Comparison of ENCODE assay signal across 1 cellular context in the genomic region with DNA sequence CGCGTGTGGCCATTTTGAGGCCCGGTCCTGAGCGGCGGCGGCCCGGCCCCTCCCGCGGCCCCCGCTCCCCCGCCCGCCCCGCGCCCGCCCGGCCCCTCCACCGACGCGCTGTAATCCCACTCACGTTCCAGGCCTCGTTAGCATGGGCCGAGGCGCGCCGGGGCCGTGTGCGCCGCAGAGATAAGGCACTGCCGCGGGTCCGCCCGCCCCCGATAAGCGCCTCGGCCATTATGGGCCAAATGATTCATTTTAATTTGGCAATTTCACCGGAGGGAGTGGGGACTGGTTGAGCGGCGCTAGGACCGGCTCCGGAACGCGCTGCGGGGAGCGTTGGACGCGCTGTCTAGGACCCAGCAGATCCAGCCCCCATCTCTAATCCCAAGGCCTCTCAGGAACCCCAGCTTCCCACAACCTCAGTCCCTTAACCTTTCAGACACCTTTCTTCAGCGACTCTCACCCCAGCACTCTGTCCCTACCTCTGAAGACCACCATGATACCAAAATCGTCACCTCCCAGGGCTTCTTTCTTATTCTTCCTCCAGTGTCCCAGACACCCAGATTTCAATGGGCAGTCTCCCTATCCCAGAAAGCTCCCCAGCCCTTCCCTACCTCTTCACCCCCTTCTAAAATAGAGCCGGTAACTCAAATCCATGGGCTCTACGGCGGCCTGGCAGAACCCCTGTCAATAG.
TF ChIP-seq lines count a peak whose summit lies in the region.

TSS of gene TAL1 (minus strand) at position 39 of the 688 bp plus-strand sequence. CDS start 6,337 bp downstream, outside the sequence.

TF ChIP-seq in K562, 482 proteins besides CTCF, POLR2A, EP300 and RAD21 (continued from another document and continues in another):
- no peak for TF ChIP-seq CTCFL (IDR thresholded peaks at IDR 0.05; ENCODE audit: borderline replicate concordance, insufficient read depth, low read depth, low read length, poor library complexity, severe bottlenecking)
- TF ChIP-seq, protein P1, sequence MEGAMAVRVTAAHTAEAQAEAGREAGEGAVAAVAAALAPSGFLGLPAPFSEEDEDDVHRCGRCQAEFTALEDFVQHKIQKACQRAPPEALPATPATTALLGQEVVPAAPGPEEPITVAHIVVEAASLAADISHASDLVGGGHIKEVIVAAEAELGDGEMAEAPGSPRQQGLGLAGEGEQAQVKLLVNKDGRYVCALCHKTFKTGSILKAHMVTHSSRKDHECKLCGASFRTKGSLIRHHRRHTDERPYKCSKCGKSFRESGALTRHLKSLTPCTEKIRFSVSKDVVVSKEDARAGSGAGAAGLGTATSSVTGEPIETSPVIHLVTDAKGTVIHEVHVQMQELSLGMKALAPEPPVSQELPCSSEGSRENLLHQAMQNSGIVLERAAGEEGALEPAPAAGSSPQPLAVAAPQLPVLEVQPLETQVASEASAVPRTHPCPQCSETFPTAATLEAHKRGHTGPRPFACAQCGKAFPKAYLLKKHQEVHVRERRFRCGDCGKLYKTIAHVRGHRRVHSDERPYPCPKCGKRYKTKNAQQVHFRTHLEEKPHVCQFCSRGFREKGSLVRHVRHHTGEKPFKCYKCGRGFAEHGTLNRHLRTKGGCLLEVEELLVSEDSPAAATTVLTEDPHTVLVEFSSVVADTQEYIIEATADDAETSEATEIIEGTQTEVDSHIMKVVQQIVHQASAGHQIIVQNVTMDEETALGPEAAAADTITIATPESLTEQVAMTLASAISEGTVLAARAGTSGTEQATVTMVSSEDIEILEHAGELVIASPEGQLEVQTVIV (CRISPR knock-in tag; IDR thresholded peaks at IDR 0.05; ENCODE audit: borderline replicate concordance): no peak
- no peak for TF ChIP-seq CBX2 (IDR thresholded peaks at IDR 0.05; ENCODE audit: insufficient read depth, low read length, poor library complexity, severe bottlenecking)
- no peak for TF ChIP-seq ZNF707 (CRISPR knock-in tag; conservative IDR thresholded peaks at IDR 0.05)
- TF ChIP-seq MCM7 (IDR thresholded peaks at IDR 0.05): no peak
- no peak for TF ChIP-seq KLF10 (CRISPR knock-in tag; IDR thresholded peaks at IDR 0.05)
- TF ChIP-seq ZNF354B (CRISPR knock-in tag; IDR thresholded peaks at IDR 0.05): no peak
- TF ChIP-seq ZNF398 (CRISPR knock-in tag; IDR thresholded peaks at IDR 0.05): no peak
- TF ChIP-seq DMBX1 (CRISPR knock-in tag; IDR thresholded peaks at IDR 0.05; ENCODE audit: borderline replicate concordance): peak; percentile 81; the same call in 1 of the 2 replicates
- peak; percentile 67 to 98 for TF ChIP-seq RCOR1 (IDR thresholded peaks at IDR 0.05; ENCODE audit: borderline replicate concordance in 1 of 2, low read depth in 2 of 2, low read length in 2 of 2)
- no peak for TF ChIP-seq ZFP1 (CRISPR knock-in tag; IDR thresholded peaks at IDR 0.05)
- no peak for TF ChIP-seq GTF2B (IDR thresholded peaks at IDR 0.05; ENCODE audit: extremely low read depth, insufficient read length)
- TF ChIP-seq CGGBP1 (CRISPR knock-in tag; IDR thresholded peaks at IDR 0.05): no peak
- TF ChIP-seq, protein P2, sequence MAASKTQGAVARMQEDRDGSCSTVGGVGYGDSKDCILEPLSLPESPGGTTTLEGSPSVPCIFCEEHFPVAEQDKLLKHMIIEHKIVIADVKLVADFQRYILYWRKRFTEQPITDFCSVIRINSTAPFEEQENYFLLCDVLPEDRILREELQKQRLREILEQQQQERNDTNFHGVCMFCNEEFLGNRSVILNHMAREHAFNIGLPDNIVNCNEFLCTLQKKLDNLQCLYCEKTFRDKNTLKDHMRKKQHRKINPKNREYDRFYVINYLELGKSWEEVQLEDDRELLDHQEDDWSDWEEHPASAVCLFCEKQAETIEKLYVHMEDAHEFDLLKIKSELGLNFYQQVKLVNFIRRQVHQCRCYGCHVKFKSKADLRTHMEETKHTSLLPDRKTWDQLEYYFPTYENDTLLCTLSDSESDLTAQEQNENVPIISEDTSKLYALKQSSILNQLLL (CRISPR knock-in tag; IDR thresholded peaks at IDR 0.05; ENCODE audit: borderline replicate concordance): no peak
- TF ChIP-seq ZFPM2 (CRISPR knock-in tag; IDR thresholded peaks at IDR 0.05): no peak
- TF ChIP-seq FOXJ3 (CRISPR knock-in tag; IDR thresholded peaks at IDR 0.05): no peak
- no peak for TF ChIP-seq SPI1 (IDR thresholded peaks at IDR 0.05; ENCODE audit: borderline replicate concordance, low read depth, low read length)
- no peak for TF ChIP-seq ZNF785 (CRISPR knock-in tag; IDR thresholded peaks at IDR 0.05)
- TF ChIP-seq PCBP1 (IDR thresholded peaks at IDR 0.05; ENCODE audit: low read depth, low read length, poor library complexity, severe bottlenecking): no peak
- TF ChIP-seq, protein P3, sequence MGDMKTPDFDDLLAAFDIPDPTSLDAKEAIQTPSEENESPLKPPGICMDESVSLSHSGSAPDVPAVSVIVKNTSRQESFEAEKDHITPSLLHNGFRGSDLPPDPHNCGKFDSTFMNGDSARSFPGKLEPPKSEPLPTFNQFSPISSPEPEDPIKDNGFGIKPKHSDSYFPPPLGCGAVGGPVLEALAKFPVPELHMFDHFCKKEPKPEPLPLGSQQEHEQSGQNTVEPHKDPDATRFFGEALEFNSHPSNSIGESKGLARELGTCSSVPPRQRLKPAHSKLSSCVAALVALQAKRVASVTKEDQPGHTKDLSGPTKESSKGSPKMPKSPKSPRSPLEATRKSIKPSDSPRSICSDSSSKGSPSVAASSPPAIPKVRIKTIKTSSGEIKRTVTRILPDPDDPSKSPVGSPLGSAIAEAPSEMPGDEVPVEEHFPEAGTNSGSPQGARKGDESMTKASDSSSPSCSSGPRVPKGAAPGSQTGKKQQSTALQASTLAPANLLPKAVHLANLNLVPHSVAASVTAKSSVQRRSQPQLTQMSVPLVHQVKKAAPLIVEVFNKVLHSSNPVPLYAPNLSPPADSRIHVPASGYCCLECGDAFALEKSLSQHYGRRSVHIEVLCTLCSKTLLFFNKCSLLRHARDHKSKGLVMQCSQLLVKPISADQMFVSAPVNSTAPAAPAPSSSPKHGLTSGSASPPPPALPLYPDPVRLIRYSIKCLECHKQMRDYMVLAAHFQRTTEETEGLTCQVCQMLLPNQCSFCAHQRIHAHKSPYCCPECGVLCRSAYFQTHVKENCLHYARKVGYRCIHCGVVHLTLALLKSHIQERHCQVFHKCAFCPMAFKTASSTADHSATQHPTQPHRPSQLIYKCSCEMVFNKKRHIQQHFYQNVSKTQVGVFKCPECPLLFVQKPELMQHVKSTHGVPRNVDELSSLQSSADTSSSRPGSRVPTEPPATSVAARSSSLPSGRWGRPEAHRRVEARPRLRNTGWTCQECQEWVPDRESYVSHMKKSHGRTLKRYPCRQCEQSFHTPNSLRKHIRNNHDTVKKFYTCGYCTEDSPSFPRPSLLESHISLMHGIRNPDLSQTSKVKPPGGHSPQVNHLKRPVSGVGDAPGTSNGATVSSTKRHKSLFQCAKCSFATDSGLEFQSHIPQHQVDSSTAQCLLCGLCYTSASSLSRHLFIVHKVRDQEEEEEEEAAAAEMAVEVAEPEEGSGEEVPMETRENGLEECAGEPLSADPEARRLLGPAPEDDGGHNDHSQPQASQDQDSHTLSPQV (IDR thresholded peaks at IDR 0.05): 0 out of 2 replicates have a peak, but pooled peaks have one; percentile 39
- TF ChIP-seq XRCC3 (IDR thresholded peaks at IDR 0.05): no peak
- TF ChIP-seq, protein P4, sequence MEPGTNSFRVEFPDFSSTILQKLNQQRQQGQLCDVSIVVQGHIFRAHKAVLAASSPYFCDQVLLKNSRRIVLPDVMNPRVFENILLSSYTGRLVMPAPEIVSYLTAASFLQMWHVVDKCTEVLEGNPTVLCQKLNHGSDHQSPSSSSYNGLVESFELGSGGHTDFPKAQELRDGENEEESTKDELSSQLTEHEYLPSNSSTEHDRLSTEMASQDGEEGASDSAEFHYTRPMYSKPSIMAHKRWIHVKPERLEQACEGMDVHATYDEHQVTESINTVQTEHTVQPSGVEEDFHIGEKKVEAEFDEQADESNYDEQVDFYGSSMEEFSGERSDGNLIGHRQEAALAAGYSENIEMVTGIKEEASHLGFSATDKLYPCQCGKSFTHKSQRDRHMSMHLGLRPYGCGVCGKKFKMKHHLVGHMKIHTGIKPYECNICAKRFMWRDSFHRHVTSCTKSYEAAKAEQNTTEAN (CRISPR knock-in tag; IDR thresholded peaks at IDR 0.05): 0 out of 2 replicates have a peak, but pooled peaks have one; percentile 51
- TF ChIP-seq NCOA2 (IDR thresholded peaks at IDR 0.05; ENCODE audit: partially characterized antibody in 2 of 2): no peak
- TF ChIP-seq BDP1 (IDR thresholded peaks at IDR 0.05; ENCODE audit: insufficient read depth, insufficient read length): no peak
- no peak for TF ChIP-seq TEAD2 (tag; IDR thresholded peaks at IDR 0.05)
- TF ChIP-seq SMAD3 (CRISPR knock-in tag; conservative IDR thresholded peaks at IDR 0.05): peak; percentile 92
- 0 out of 2 replicates have a peak, but pooled peaks have one; percentile 20 for TF ChIP-seq ELF4 (CRISPR knock-in tag; IDR thresholded peaks at IDR 0.05)
- peak; percentile 79 for TF ChIP-seq CHD2 (IDR thresholded peaks at IDR 0.05; ENCODE audit: low read depth, low read length)
- peak; percentile 78 for TF ChIP-seq MXI1 (IDR thresholded peaks at IDR 0.05; ENCODE audit: low read depth, low read length)
- peak; percentile 96 for TF ChIP-seq LEF1 (IDR thresholded peaks at IDR 0.05)
- peak; percentile 98 for TF ChIP-seq SOX6 (IDR thresholded peaks at IDR 0.05)
- TF ChIP-seq MYC (IDR thresholded peaks at IDR 0.05; ENCODE audit: low read depth, low read length): peak; percentile 85
- no peak for TF ChIP-seq MYC (CRISPR knock-in tag; IDR thresholded peaks at IDR 0.05; ENCODE audit: borderline replicate concordance, low read depth)
- TF ChIP-seq ZNF280B (CRISPR knock-in tag; IDR thresholded peaks at IDR 0.05): no peak
- no peak for TF ChIP-seq ZFX (CRISPR knock-in tag; IDR thresholded peaks at IDR 0.05)
- no peak for TF ChIP-seq SAFB2 (IDR thresholded peaks at IDR 0.05; ENCODE audit: borderline replicate concordance, low read depth, low read length, severe bottlenecking)
- no peak for TF ChIP-seq MCM5 (IDR thresholded peaks at IDR 0.05; ENCODE audit: low read depth)
- peak; percentile 61 for TF ChIP-seq BACH1 (tag; IDR thresholded peaks at IDR 0.05)
- TF ChIP-seq, protein P5, sequence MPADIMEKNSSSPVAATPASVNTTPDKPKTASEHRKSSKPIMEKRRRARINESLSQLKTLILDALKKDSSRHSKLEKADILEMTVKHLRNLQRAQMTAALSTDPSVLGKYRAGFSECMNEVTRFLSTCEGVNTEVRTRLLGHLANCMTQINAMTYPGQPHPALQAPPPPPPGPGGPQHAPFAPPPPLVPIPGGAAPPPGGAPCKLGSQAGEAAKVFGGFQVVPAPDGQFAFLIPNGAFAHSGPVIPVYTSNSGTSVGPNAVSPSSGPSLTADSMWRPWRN (IDR thresholded peaks at IDR 0.05; ENCODE audit: low read depth): peak; percentile 100
- TF ChIP-seq ARID2 (IDR thresholded peaks at IDR 0.05): no peak
- TF ChIP-seq NFYB (IDR thresholded peaks at IDR 0.05; ENCODE audit: extremely low read depth, insufficient read length): no peak
- TF ChIP-seq TCF7 (IDR thresholded peaks at IDR 0.05; ENCODE audit: borderline replicate concordance): peak; percentile 87
- TF ChIP-seq RBFOX2 (IDR thresholded peaks at IDR 0.05; ENCODE audit: low read depth, low read length): no peak
- TF ChIP-seq ZBTB7A (IDR thresholded peaks at IDR 0.05; ENCODE audit: borderline replicate concordance, control insufficient read depth, low read depth, low read length): peak; percentile 80; the same call in 1 of the 2 replicates
- peak; percentile 82 to 83; a peak in 3 of 4 replicates for TF ChIP-seq TEAD1 (CRISPR knock-in tag; IDR thresholded peaks at IDR 0.05)
- peak; percentile 98 for TF ChIP-seq BCOR (IDR thresholded peaks at IDR 0.05)
